Comparison of ENCODE assay signal across 8 cellular contexts in genomic region chr22:49961601-49962011, GRCh38. TPM values are rescaled to one million over a fixed set of nuclear protein-coding genes. Genes with fewer than 3 reads are reported as not detected.
DNase-seq lines count a peak whose midpoint lies in the region; ATAC-seq and TF ChIP-seq lines count a peak whose summit lies in the region.

No MANE protein-coding gene starts in this region.

- H3K27ac Mint-ChIP-seq in activated T-helper 17 cell treated with anti-CD3 and anti-CD28 coated beads, Interleukin-2, amount 50 U/mL, for 72 hours = peak overlapping the region; percentile 88
- no peak overlapping the region for H3K27ac Mint-ChIP-seq in stimulated activated effector memory CD8-positive, alpha-beta T cell treated with anti-CD3 and anti-CD28 coated beads, Interleukin-12 subunit alpha, Interleukin-12 subunit beta, amount 100 ng/mL, for 72 hours

- DNase-seq in HFF-Myc (ENCODE audit: extremely low read depth, low read depth) = no peak
- no peak for DNase-seq in iPS DF 6.9 (ENCODE audit: low read depth, low spot score)
- no peak for DNase-seq in stimulated activated effector memory CD8-positive, alpha-beta T cell treated with anti-CD3 and anti-CD28 coated beads, Interleukin-12 subunit alpha, Interleukin-12 subunit beta, amount 100 ng/mL, for 72 hours (ENCODE audit: low spot score in 2 of 2)
- no peak for DNase-seq in NCI-H1436 (lab: John Stamatoyannopoulos, UW)
- DNase-seq in amygdala (lab: John Stamatoyannopoulos, UW) = no peak
- DNase-seq in HPDE6-E6E7 (ENCODE audit: extremely low spot score) = no peak
- no peak for DNase-seq in SIG-M5 treated with dmso at 0.1 percent for 504 hours (lab: John Stamatoyannopoulos, UW; ENCODE audit: unreplicated experiment)

- H3K4me3 Mint-ChIP-seq in activated T-helper 17 cell treated with anti-CD3 and anti-CD28 coated beads, Interleukin-2, amount 50 U/mL, for 72 hours = peak overlapping the region; percentile 87
- peak overlapping the region; percentile 90 for H3K4me3 Mint-ChIP-seq in stimulated activated effector memory CD8-positive, alpha-beta T cell treated with anti-CD3 and anti-CD28 coated beads, Interleukin-12 subunit alpha, Interleukin-12 subunit beta, amount 100 ng/mL, for 72 hours

- ATAC-seq in activated T-helper 17 cell treated with anti-CD3 and anti-CD28 coated beads, Interleukin-2, amount 50 U/mL, for 72 hours (replicated peaks) = peak; percentile 2
- ATAC-seq in stimulated activated effector memory CD8-positive, alpha-beta T cell treated with anti-CD3 and anti-CD28 coated beads, Interleukin-12 subunit alpha, Interleukin-12 subunit beta, amount 100 ng/mL, for 72 hours = peak; percentile 1

- no peak overlapping the region for H3K27ac ChIP-seq in iPS DF 6.9 (ENCODE audit: low read length)

- no peaks in the 10 kb centered on the region for H3K9me3 ChIP-seq in iPS DF 6.9 (ENCODE audit: control insufficient read depth, insufficient read depth, low read length)

- no CpG with 5 or more reads among the region's 49 CpGs for WGBS in iPS DF 6.9 (ENCODE audit: insufficient coverage, insufficient read length)

- H3K4me3 ChIP-seq in HFF-Myc (replicated peaks; ENCODE audit: low read depth, low read length) (peak overlapping the region; percentile 82), iPS DF 6.9 (ENCODE audit: low read length) (peak overlapping the region; percentile 88)

- no peaks in the 10 kb centered on the region for H3K4me1 Mint-ChIP-seq in activated T-helper 17 cell treated with anti-CD3 and anti-CD28 coated beads, Interleukin-2, amount 50 U/mL, for 72 hours
- H3K4me1 Mint-ChIP-seq in stimulated activated effector memory CD8-positive, alpha-beta T cell treated with anti-CD3 and anti-CD28 coated beads, Interleukin-12 subunit alpha, Interleukin-12 subunit beta, amount 100 ng/mL, for 72 hours = peaks cover 34% of the 10 kb centered on the region

- H3K27me3 ChIP-seq in iPS DF 6.9 (ENCODE audit: control insufficient read depth, insufficient read depth, low read length) = no peaks in the 10 kb centered on the region; the same call in 1 of the 2 replicates

- peaks cover 13% of the 10 kb centered on the region for H3K4me1 ChIP-seq in iPS DF 6.9 (ENCODE audit: control insufficient read depth, insufficient read depth, low read length)

- peaks cover 19% of the 10 kb centered on the region for H3K36me3 ChIP-seq in iPS DF 6.9 (ENCODE audit: control insufficient read depth, insufficient read depth, low read length)

- no peaks in the 10 kb centered on the region for H3K9me3 Mint-ChIP-seq in activated T-helper 17 cell treated with anti-CD3 and anti-CD28 coated beads, Interleukin-2, amount 50 U/mL, for 72 hours
- no peaks in the 10 kb centered on the region for H3K9me3 Mint-ChIP-seq in stimulated activated effector memory CD8-positive, alpha-beta T cell treated with anti-CD3 and anti-CD28 coated beads, Interleukin-12 subunit alpha, Interleukin-12 subunit beta, amount 100 ng/mL, for 72 hours

- H3K27me3 Mint-ChIP-seq in activated T-helper 17 cell treated with anti-CD3 and anti-CD28 coated beads, Interleukin-2, amount 50 U/mL, for 72 hours = no peaks in the 10 kb centered on the region

- TF ChIP-seq CTCF in HFF-Myc (IDR thresholded peaks at IDR 0.05; ENCODE audit: low read depth, low read length, missing control alignments) = no peak

- peaks cover 54% of the 10 kb centered on the region for H3K36me3 Mint-ChIP-seq in activated T-helper 17 cell treated with anti-CD3 and anti-CD28 coated beads, Interleukin-2, amount 50 U/mL, for 72 hours (ENCODE audit: low read depth)
- peaks cover 56% of the 10 kb centered on the region for H3K36me3 Mint-ChIP-seq in stimulated activated effector memory CD8-positive, alpha-beta T cell treated with anti-CD3 and anti-CD28 coated beads, Interleukin-12 subunit alpha, Interleukin-12 subunit beta, amount 100 ng/mL, for 72 hours

RNA-seq across cellular contexts. Expression of gene PIM3, which starts 1.0 kb away (rescaled TPM):
- total RNA-seq in activated T-helper 17 cell treated with anti-CD3 and anti-CD28 coated beads, Interleukin-2, amount 50 U/mL, for 72 hours = 100 to 1,000 TPM in 1 of 2 donors, 10 to 100 TPM in 1; 94.8 to 235 TPM

RNA-seq across cellular contexts. Expression of gene CRELD2, which starts 43.2 kb away (rescaled TPM):
- total RNA-seq in activated T-helper 17 cell treated with anti-CD3 and anti-CD28 coated beads, Interleukin-2, amount 50 U/mL, for 72 hours = 10 to 100 TPM; 22.7 to 38.6 TPM

RNA-seq across cellular contexts. Expression of gene ALG12, which starts 43.4 kb away (rescaled TPM):
- 10 to 100 TPM; 19.5 to 21.9 TPM for total RNA-seq in activated T-helper 17 cell treated with anti-CD3 and anti-CD28 coated beads, Interleukin-2, amount 50 U/mL, for 72 hours

RNA-seq across cellular contexts. Expression of gene IL17REL, which starts 51.0 kb away (rescaled TPM):
- total RNA-seq in activated T-helper 17 cell treated with anti-CD3 and anti-CD28 coated beads, Interleukin-2, amount 50 U/mL, for 72 hours = under 1 TPM; 0.09 to 0.42 TPM
